Comparison of ENCODE assay signal across 38 cellular contexts in the genomic region with DNA sequence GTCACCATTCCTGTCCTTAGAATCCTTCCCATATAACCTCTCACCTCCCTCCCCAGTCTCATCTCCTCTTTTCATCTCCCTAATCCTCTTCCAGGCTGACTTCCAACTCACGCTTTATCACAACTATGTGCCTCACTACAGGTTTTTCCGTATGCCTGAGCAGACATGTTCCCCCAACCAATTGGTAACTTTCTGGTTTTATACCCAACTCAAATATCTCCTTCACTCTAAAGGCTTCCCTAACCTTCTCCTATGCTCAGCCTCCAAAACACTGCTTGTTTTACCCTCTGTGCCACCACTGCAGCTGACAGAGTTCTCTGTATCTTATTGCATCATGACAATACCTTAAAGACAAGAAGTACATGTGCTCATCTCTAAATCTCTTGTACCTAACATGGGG.
"Had no signal": no experiment of that assay in that cellular context is flagged by ENCODE, and none has a peak within 500 bp of the region (broad histone marks: within the 10 kb centered on the region; RNA-seq: fewer than 3 reads in every experiment).

No MANE protein-coding gene starts in this region.

- H3K27me3 Mint-ChIP-seq: activated naive CD8-positive, alpha-beta T cell; activated naive CD8-positive, alpha-beta T cell treated with anti-CD3 and anti-CD28 coated beads for 36 hours; activated naive CD8-positive, alpha-beta T cell treated with anti-CD3 and anti-CD28 coated beads, Interleukin-2, amount 10 ng/mL, durations not matched to agents 7 days and 5 days; activated naive CD8-positive, alpha-beta T cell treated with anti-CD3 and anti-CD28 coated beads, Interleukin-2, amount 50 U/mL, for 24 hours; activated T-cell treated with anti-CD3 and anti-CD28 coated beads, Interleukin-2, amount 50 U/mL, for 24 hours had no signal

- H3K27ac Mint-ChIP-seq: activated naive CD4-positive, alpha-beta T cell treated with anti-CD3 and anti-CD28 coated beads for 36 hours; activated naive CD4-positive, alpha-beta T cell treated with anti-CD3 and anti-CD28 coated beads, Interleukin-2, amount 50 U/mL, for 24 hours; activated naive CD4-positive, alpha-beta T cell treated with anti-CD3 and anti-CD28 coated beads, Interleukin-2, amount 50 U/mL, for 72 hours; activated naive CD8-positive, alpha-beta T cell; activated naive CD8-positive, alpha-beta T cell treated with anti-CD3 and anti-CD28 coated beads for 36 hours; activated naive CD8-positive, alpha-beta T cell treated with anti-CD3 and anti-CD28 coated beads, Interleukin-2, amount 10 ng/mL, durations not matched to agents 7 days and 5 days; activated naive CD8-positive, alpha-beta T cell treated with anti-CD3 and anti-CD28 coated beads, Interleukin-2, amount 50 U/mL, for 24 hours; activated T-cell treated with anti-CD3 and anti-CD28 coated beads, Interleukin-2, amount 50 U/mL, for 24 hours; activated T-cell treated with anti-CD3 and anti-CD28 coated beads, Interleukin-2, amount 50 U/mL, for 72 hours; activated T-helper 1 cell treated with anti-CD3 and anti-CD28 coated beads, Interleukin-12 subunit alpha, Interleukin-12 subunit beta, Interleukin-2, Interleukin-4 antibody, amounts not matched to agents 30 ng/mL and 10 ng/mL and 1 ng/mL, durations not matched to agents 14 hours and 24 hours and 36 hours; activated T-helper 17 cell treated with anti-CD3 and anti-CD28 coated beads, Interleukin-2, amount 50 U/mL, for 72 hours; activated T-helper 2 cell treated with anti-CD3 and anti-CD28 coated beads, Interferon-gamma antibody, Interleukin-2, Interleukin-4, amounts not matched to agents 10 μg/mL and 5 μg/mL and 100 μg/mL, durations not matched to agents 14 hours and 24 hours and 36 hours; brain had no signal

- H3K27me3 ChIP-seq: adrenal gland, ascending aorta, body of pancreas, brain microvascular endothelial cell, breast epithelium, cardiac muscle cell had no signal

- H3K36me3 Mint-ChIP-seq: activated naive CD4-positive, alpha-beta T cell treated with anti-CD3 and anti-CD28 coated beads, Interleukin-2, amount 50 U/mL, for 24 hours; activated naive CD8-positive, alpha-beta T cell; activated naive CD8-positive, alpha-beta T cell treated with anti-CD3 and anti-CD28 coated beads, Interleukin-2, amount 10 ng/mL, durations not matched to agents 7 days and 5 days had no signal

- H3K4me1 ChIP-seq: adrenal gland, ascending aorta, body of pancreas, breast epithelium had no signal

- H3K4me1 Mint-ChIP-seq: activated naive CD4-positive, alpha-beta T cell treated with anti-CD3 and anti-CD28 coated beads, Interleukin-2, amount 50 U/mL, for 24 hours; activated naive CD8-positive, alpha-beta T cell treated with anti-CD3 and anti-CD28 coated beads for 36 hours; activated naive CD8-positive, alpha-beta T cell treated with anti-CD3 and anti-CD28 coated beads, Interleukin-2, amount 10 ng/mL, durations not matched to agents 7 days and 5 days; activated naive CD8-positive, alpha-beta T cell treated with anti-CD3 and anti-CD28 coated beads, Interleukin-2, amount 50 U/mL, for 24 hours; activated T-helper 17 cell treated with anti-CD3 and anti-CD28 coated beads, Interleukin-2, amount 50 U/mL, for 72 hours; brain; central memory CD8-positive, alpha-beta T cell had no signal

- DNase-seq: activated effector memory CD4-positive, alpha-beta T cell treated with anti-CD3 and anti-CD28 coated beads, Interleukin-2, amount 50 U/mL, for 16 hours; activated effector memory CD4-positive, alpha-beta T cell treated with Interleukin-2 at 50 U/mL for 16 hours; activated gamma-delta T cell; activated gamma-delta T cell treated with Interleukin-2 at 50 U/mL for 16 hours; activated naive CD4-positive, alpha-beta T cell; activated naive CD4-positive, alpha-beta T cell treated with anti-CD3 and anti-CD28 coated beads for 36 hours; activated naive CD4-positive, alpha-beta T cell treated with anti-CD3 and anti-CD28 coated beads, Interleukin-2, amount 50 U/mL, for 16 hours; activated naive CD4-positive, alpha-beta T cell treated with Interleukin-2 at 50 U/mL for 16 hours; activated naive CD8-positive, alpha-beta T cell treated with anti-CD3 and anti-CD28 coated beads for 36 hours; activated naive CD8-positive, alpha-beta T cell treated with anti-CD3 and anti-CD28 coated beads, Interleukin-2, amount 10 ng/mL, durations not matched to agents 7 days and 5 days; activated naive CD8-positive, alpha-beta T cell treated with anti-CD3 and anti-CD28 coated beads, Interleukin-2, amount 50 U/mL, for 24 hours; activated T-cell treated with anti-CD3 and anti-CD28 coated beads, Interleukin-2, amount 50 U/mL, for 24 hours; activated T-cell treated with anti-CD3 and anti-CD28 coated beads, Interleukin-2, amount 50 U/mL, for 4 hours; activated T-cell treated with anti-CD3 and anti-CD28 coated beads, Interleukin-2, amount 50 U/mL, for 48 hours; activated T-cell treated with anti-CD3 and anti-CD28 coated beads, Interleukin-2, amount 50 U/mL, for 72 hours; adrenal gland; amniotic stem cell; amygdala; anterior cingulate cortex; aorta; body of pancreas; brain microvascular endothelial cell; caudate nucleus; central memory CD4-positive, alpha-beta T cell; cerebellar nuclear complex had no signal

- H3K4me3 Mint-ChIP-seq: activated naive CD4-positive, alpha-beta T cell treated with anti-CD3 and anti-CD28 coated beads for 36 hours; activated naive CD4-positive, alpha-beta T cell treated with anti-CD3 and anti-CD28 coated beads, Interleukin-2, amount 50 U/mL, for 24 hours; activated naive CD8-positive, alpha-beta T cell; activated naive CD8-positive, alpha-beta T cell treated with anti-CD3 and anti-CD28 coated beads for 36 hours; activated naive CD8-positive, alpha-beta T cell treated with anti-CD3 and anti-CD28 coated beads, Interleukin-2, amount 10 ng/mL, durations not matched to agents 7 days and 5 days; activated naive CD8-positive, alpha-beta T cell treated with anti-CD3 and anti-CD28 coated beads, Interleukin-2, amount 50 U/mL, for 24 hours; activated T-cell treated with anti-CD3 and anti-CD28 coated beads, Interleukin-2, amount 50 U/mL, for 24 hours; activated T-cell treated with anti-CD3 and anti-CD28 coated beads, Interleukin-2, amount 50 U/mL, for 4 hours; activated T-cell treated with anti-CD3 and anti-CD28 coated beads, Interleukin-2, amount 50 U/mL, for 72 hours; activated T-helper 1 cell treated with anti-CD3 and anti-CD28 coated beads, Interleukin-12 subunit alpha, Interleukin-12 subunit beta, Interleukin-2, Interleukin-4 antibody, amounts not matched to agents 30 ng/mL and 10 ng/mL and 1 ng/mL, durations not matched to agents 14 hours and 24 hours and 36 hours; activated T-helper 17 cell treated with anti-CD3 and anti-CD28 coated beads, Interleukin-2, amount 50 U/mL, for 72 hours; brain; central memory CD8-positive, alpha-beta T cell had no signal

- FAIRE-seq: bronchial epithelial cell, colon had no signal

- H3K27ac ChIP-seq: adrenal gland, ascending aorta, body of pancreas, brain microvascular endothelial cell, breast epithelium, cardiac muscle cell had no signal

- H3K36me3 ChIP-seq: adrenal gland, ascending aorta, brain microvascular endothelial cell, breast epithelium, cardiac muscle cell had no signal

- H3K4me3 ChIP-seq: adrenal gland, ascending aorta, body of pancreas, breast epithelium, cardiac muscle cell had no signal

- ATAC-seq: activated naive CD4-positive, alpha-beta T cell treated with anti-CD3 and anti-CD28 coated beads, Interleukin-2, amount 50 U/mL, for 72 hours; activated naive CD8-positive, alpha-beta T cell treated with anti-CD3 and anti-CD28 coated beads, Interleukin-2, amount 50 U/mL, for 24 hours; activated T-cell treated with anti-CD3 and anti-CD28 coated beads, Interleukin-2, amount 50 U/mL, for 4 hours; activated T-cell treated with anti-CD3 and anti-CD28 coated beads, Interleukin-2, amount 50 U/mL, for 72 hours; activated T-helper 17 cell treated with anti-CD3 and anti-CD28 coated beads, Interleukin-2, amount 50 U/mL, for 72 hours; body of pancreas had no signal
